10 cellular contexts compared by ENCODE assay signal in the genomic region with DNA sequence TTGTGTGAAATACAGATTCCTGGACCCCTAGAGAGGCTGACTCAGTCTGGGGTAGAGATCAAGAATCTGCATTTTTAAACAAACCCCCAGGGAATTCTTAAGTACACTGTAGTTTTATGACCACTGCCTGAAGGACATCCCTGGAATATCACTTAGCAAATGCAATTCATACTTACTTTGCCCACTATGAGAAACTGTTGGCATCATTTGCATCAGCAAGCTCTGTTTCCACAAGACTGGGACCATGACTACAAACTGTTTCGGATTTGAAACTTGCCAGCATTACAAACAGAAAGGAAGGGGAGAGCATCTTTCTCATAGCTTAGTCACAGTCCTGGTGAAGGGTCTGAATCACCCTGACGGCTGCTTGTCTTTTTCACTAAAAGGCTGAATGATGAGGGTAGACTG.
DNase-seq lines count a peak whose midpoint lies in the region; ATAC-seq and TF ChIP-seq lines count a peak whose summit lies in the region.
"Had no signal": no experiment of that assay in that cellular context is flagged by ENCODE, and none has a peak within 500 bp of the region (broad histone marks: within the 10 kb centered on the region; RNA-seq: fewer than 3 reads in every experiment).

No MANE protein-coding gene starts in this region.

- no peaks in the 10 kb centered on the region for H3K27me3 ChIP-seq in naive thymus-derived CD4-positive, alpha-beta T cell (ENCODE audit: control insufficient read depth in 2 of 2, insufficient read depth in 2 of 2, low read length in 2 of 2)

- intact Hi-C loops in naive thymus-derived CD4-positive, alpha-beta T cell (cut with micrococcal nuclease), result loop anchor here in 1 of 2 donors (5.0 kb wide), 1 partner anchor 36 kb away; no protein-coding TSS in a partner anchor

- no peak for TF ChIP-seq CTCF in type B pancreatic cell (conservative IDR thresholded peaks at IDR 0.05)

- no peaks in the 10 kb centered on the region for H3K9me3 ChIP-seq in naive thymus-derived CD4-positive, alpha-beta T cell (ENCODE audit: control insufficient read depth in 2 of 3, low read length in 3 of 3)
- H3K9me3 ChIP-seq: HAP-1 had no signal

- in situ Hi-C loops in Caki2 (cut with HindIII; ENCODE audit: low pct_unique_long_range_greater_than_20kb, low sequenced_read_pairs), result no loop called here

- no peaks in the 10 kb centered on the region for H3K9me3 Mint-ChIP-seq in activated naive CD8-positive, alpha-beta T cell treated with anti-CD3 and anti-CD28 coated beads, Interleukin-2, amount 50 U/mL, for 24 hours
- no peaks in the 10 kb centered on the region for H3K9me3 Mint-ChIP-seq in naive thymus-derived CD4-positive, alpha-beta T cell
- no peaks in the 10 kb centered on the region for H3K9me3 Mint-ChIP-seq in type B pancreatic cell

- H3K36me3 ChIP-seq in naive thymus-derived CD4-positive, alpha-beta T cell (ENCODE audit: control insufficient read depth in 2 of 3, insufficient read depth in 3 of 3, low read length in 3 of 3), result no peaks in the 10 kb centered on the region
- H3K36me3 ChIP-seq: HAP-1 had no signal

- peak; percentile 85 for DNase-seq in Caki2 (ENCODE audit: low read depth)
- peak; percentile 79 for DNase-seq in HS-5 (ENCODE audit: low read depth)
- DNase-seq in activated naive CD8-positive, alpha-beta T cell treated with anti-CD3 and anti-CD28 coated beads, Interleukin-2, amount 50 U/mL, for 24 hours, result no peak
- DNase-seq in naive thymus-derived CD4-positive, alpha-beta T cell, result peak in 1 of 9 donors; percentile 23
- DNase-seq in type B pancreatic cell (ENCODE audit: extremely low spot score, unreplicated experiment), result no peak
- DNase-seq: right cardiac atrium had no signal

- POLR2A ChIA-PET in naive thymus-derived CD4-positive, alpha-beta T cell (lab: Charles Lee), result interaction anchor here (0.6 kb wide), 1 partner anchor 126 kb away, joined by 3 read pairs; no protein-coding TSS in a partner anchor

- peak overlapping the region; percentile 37 for H3K4me3 Mint-ChIP-seq in activated naive CD8-positive, alpha-beta T cell treated with anti-CD3 and anti-CD28 coated beads, Interleukin-2, amount 50 U/mL, for 24 hours
- peak overlapping the region in 8 of 10 donors; percentile 13 to 69 (median 38) for H3K4me3 Mint-ChIP-seq in naive thymus-derived CD4-positive, alpha-beta T cell
- no peak overlapping the region for H3K4me3 Mint-ChIP-seq in type B pancreatic cell

- no peaks in the 10 kb centered on the region for H3K36me3 Mint-ChIP-seq in activated naive CD8-positive, alpha-beta T cell treated with anti-CD3 and anti-CD28 coated beads, Interleukin-2, amount 50 U/mL, for 24 hours (ENCODE audit: low read depth)
- H3K36me3 Mint-ChIP-seq in naive thymus-derived CD4-positive, alpha-beta T cell, result peaks cover 0 to 2% (median 0%) of the 10 kb centered on the region in 5 donors
- no peaks in the 10 kb centered on the region for H3K36me3 Mint-ChIP-seq in type B pancreatic cell

- peak overlapping the region; percentile 71 for H3K27ac Mint-ChIP-seq in activated naive CD8-positive, alpha-beta T cell treated with anti-CD3 and anti-CD28 coated beads, Interleukin-2, amount 50 U/mL, for 24 hours
- H3K27ac Mint-ChIP-seq in naive thymus-derived CD4-positive, alpha-beta T cell, result peak overlapping the region in 6 of 9 donors; percentile 54 to 81 (median 66)
- no peak overlapping the region for H3K27ac Mint-ChIP-seq in type B pancreatic cell

- CTCF ChIA-PET in naive thymus-derived CD4-positive, alpha-beta T cell (lab: Charles Lee), result no interaction called here

- peaks cover 22 to 49% of the 10 kb centered on the region in 2 donors for H3K4me1 ChIP-seq in naive thymus-derived CD4-positive, alpha-beta T cell (ENCODE audit: control insufficient read depth in 2 of 2, insufficient read depth in 2 of 2, low read length in 2 of 2)
- H3K4me1 ChIP-seq: HAP-1 had no signal

- H3K27ac ChIP-seq in naive thymus-derived CD4-positive, alpha-beta T cell (ENCODE audit: low read depth, low read length), result no peak overlapping the region

- no peak overlapping the region for H3K4me3 ChIP-seq in naive thymus-derived CD4-positive, alpha-beta T cell (ENCODE audit: low read length)
- H3K4me3 ChIP-seq: HAP-1 had no signal

- H3K27me3 Mint-ChIP-seq in activated naive CD8-positive, alpha-beta T cell treated with anti-CD3 and anti-CD28 coated beads, Interleukin-2, amount 50 U/mL, for 24 hours, result no peaks in the 10 kb centered on the region
- H3K27me3 Mint-ChIP-seq in naive thymus-derived CD4-positive, alpha-beta T cell, result no peaks in the 10 kb centered on the region
- no peaks in the 10 kb centered on the region for H3K27me3 Mint-ChIP-seq in type B pancreatic cell

- peak; percentile 93 for ATAC-seq in activated naive CD8-positive, alpha-beta T cell treated with anti-CD3 and anti-CD28 coated beads, Interleukin-2, amount 50 U/mL, for 24 hours
- no peak for ATAC-seq in naive thymus-derived CD4-positive, alpha-beta T cell
- ATAC-seq in HG03139 (IDR thresholded peaks at IDR 0.05; ENCODE audit: unreplicated experiment) (no peak), HG03520 (IDR thresholded peaks at IDR 0.05; ENCODE audit: unreplicated experiment) (no peak), HG03457 (IDR thresholded peaks at IDR 0.05; ENCODE audit: unreplicated experiment) (no peak)

- H3K4me1 Mint-ChIP-seq in activated naive CD8-positive, alpha-beta T cell treated with anti-CD3 and anti-CD28 coated beads, Interleukin-2, amount 50 U/mL, for 24 hours, result peaks cover 85% of the 10 kb centered on the region
- H3K4me1 Mint-ChIP-seq in naive thymus-derived CD4-positive, alpha-beta T cell, result peaks cover 51 to 95% (median 92%) of the 10 kb centered on the region in 7 donors
- peaks cover 62% of the 10 kb centered on the region for H3K4me1 Mint-ChIP-seq in type B pancreatic cell (ENCODE audit: unreplicated experiment)

Comparison
In these comparisons a context has a peak if more than half of its experiments do, and no peak if none do; other contexts are left out.
1. DNase-seq: peak in Caki2 (single experiment) and HS-5 (single experiment); none in activated naive CD8-positive, alpha-beta T cell treated with anti-CD3 and anti-CD28 coated beads, Interleukin-2, amount 50 U/mL, for 24 hours (single experiment) and type B pancreatic cell (single experiment).